ENCODE assay signal across 23 cellular contexts in the genomic region with DNA sequence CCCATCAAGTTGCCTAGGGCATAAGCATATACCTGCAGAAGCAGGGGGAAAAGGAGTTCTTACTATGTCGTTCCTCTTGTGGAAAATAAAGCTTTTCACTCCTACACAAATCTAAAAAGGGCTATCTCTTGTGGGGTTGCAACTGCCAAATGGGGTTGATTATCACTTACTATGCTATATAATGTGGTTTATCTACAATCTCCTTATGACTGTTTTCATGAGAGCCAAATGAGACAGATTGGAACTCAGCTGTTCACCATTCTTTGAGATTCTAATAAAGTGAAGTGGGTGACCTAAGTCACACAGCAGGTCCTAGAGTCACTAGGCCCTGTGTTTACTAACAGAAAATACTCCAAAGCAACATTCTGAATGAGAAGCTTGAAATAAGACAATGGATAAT. TPM values are rescaled to one million over a fixed set of nuclear protein-coding genes. Genes with fewer than 3 reads are reported as not detected.
DNase-seq lines count a peak whose midpoint lies in the region; ATAC-seq and TF ChIP-seq lines count a peak whose summit lies in the region.
"Had no signal": no experiment of that assay in that cellular context is flagged by ENCODE, and none has a peak within 500 bp of the region (broad histone marks: within the 10 kb centered on the region; RNA-seq: fewer than 3 reads in every experiment).

No MANE protein-coding gene starts in this region.

- no peak overlapping the region for H3K27ac Mint-ChIP-seq in activated T-helper 17 cell treated with anti-CD3 and anti-CD28 coated beads, Interleukin-2, amount 50 U/mL, for 72 hours
- H3K27ac Mint-ChIP-seq: CD4-positive, alpha-beta memory T cell had no signal

- H3K4me1 Mint-ChIP-seq in activated T-helper 17 cell treated with anti-CD3 and anti-CD28 coated beads, Interleukin-2, amount 50 U/mL, for 72 hours: no peaks in the 10 kb centered on the region

- peaks cover 4% of the 10 kb centered on the region for H3K9me3 Mint-ChIP-seq in activated T-helper 17 cell treated with anti-CD3 and anti-CD28 coated beads, Interleukin-2, amount 50 U/mL, for 72 hours

- no peaks in the 10 kb centered on the region for H3K27me3 Mint-ChIP-seq in activated T-helper 17 cell treated with anti-CD3 and anti-CD28 coated beads, Interleukin-2, amount 50 U/mL, for 72 hours
- H3K27me3 Mint-ChIP-seq: CD4-positive, alpha-beta memory T cell had no signal

- H3K4me3 Mint-ChIP-seq in activated T-helper 17 cell treated with anti-CD3 and anti-CD28 coated beads, Interleukin-2, amount 50 U/mL, for 72 hours: no peak overlapping the region
- H3K4me3 Mint-ChIP-seq: CD4-positive, alpha-beta memory T cell had no signal

- no peak overlapping the region for H3K4me3 ChIP-seq in GM12865 (ENCODE audit: low read depth, low read length)
- H3K4me3 ChIP-seq: K562, SK-N-MC had no signal

- no peak for TF ChIP-seq CTCF in GM12865 (IDR thresholded peaks at IDR 0.05; ENCODE audit: insufficient read depth, low read depth, low read length, missing control alignments)

- peaks cover 7% of the 10 kb centered on the region for H3K36me3 Mint-ChIP-seq in activated T-helper 17 cell treated with anti-CD3 and anti-CD28 coated beads, Interleukin-2, amount 50 U/mL, for 72 hours (ENCODE audit: low read depth)

- DNase-seq in GM12865 (ENCODE audit: low read depth) (peak; percentile 2), kidney tubule cell (ENCODE audit: low spot score) (no peak)
- DNase-seq in activated CD4-positive, alpha-beta T cell treated with anti-CD3 and anti-CD28 coated beads, Interleukin-2, amount 50 U/mL, for 48 hours: no peak
- no peak for DNase-seq in stimulated activated CD4-positive, alpha-beta T cell treated with anti-CD3 and anti-CD28 coated beads, Interleukin-4, amount 100 ng/mL, for 1 hour
- DNase-seq: C1 segment of cervical spinal cord; CD4-positive, alpha-beta memory T cell; COR-L47; DMS53; Kasumi-1; NCI-H1092 treated with DMSO at 0.1 percent for 48 hours; NCI-H1436; NCI-H187; NCI-H2081 treated with DMSO at 0.1 percent for 48 hours; NCI-H2171; NCI-H226; NCI-H510A; NCI-H69; SIG-M5 had no signal

- peak; percentile 62 for ATAC-seq in GM19372 (IDR thresholded peaks at IDR 0.05; ENCODE audit: low read depth, unreplicated experiment)
- ATAC-seq in activated T-helper 17 cell treated with anti-CD3 and anti-CD28 coated beads, Interleukin-2, amount 50 U/mL, for 72 hours (replicated peaks): peak; percentile 32
- no peak for ATAC-seq in HG03571 (IDR thresholded peaks at IDR 0.05; ENCODE audit: unreplicated experiment)
- ATAC-seq: K562 had no signal

RNA-seq across cellular contexts. Expression of a gene that starts 47.7 kb away (rescaled TPM):
- total RNA-seq in activated T-helper 17 cell treated with anti-CD3 and anti-CD28 coated beads, Interleukin-2, amount 50 U/mL, for 72 hours: 10 to 100 TPM; 64.2 to 88.1 TPM
